ENCODE assay signal across 1 cellular context in the genomic region with DNA sequence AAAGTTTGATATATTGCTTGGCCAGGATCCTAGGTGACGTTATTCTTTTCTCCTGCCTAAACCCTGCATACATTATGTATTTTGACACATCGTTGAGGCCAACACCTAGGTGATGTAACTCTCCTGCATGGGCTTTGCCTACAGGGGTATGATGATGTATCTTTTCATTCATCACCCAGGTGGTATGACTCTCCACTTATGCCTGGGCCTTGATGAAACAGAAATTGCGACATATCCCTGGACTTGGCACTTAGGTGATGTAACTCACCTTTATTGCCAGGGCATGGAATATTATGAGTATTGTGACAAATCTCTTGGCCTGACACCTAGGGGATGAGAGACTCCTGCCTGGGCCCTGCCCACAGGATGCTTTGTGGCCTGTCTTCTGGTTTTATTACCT.
TF ChIP-seq lines count a peak whose summit lies in the region.

No MANE protein-coding gene starts in this region.

TF ChIP-seq in HepG2, 621 proteins besides CTCF, POLR2A, EP300 and RAD21:
- TF ChIP-seq, protein P1, sequence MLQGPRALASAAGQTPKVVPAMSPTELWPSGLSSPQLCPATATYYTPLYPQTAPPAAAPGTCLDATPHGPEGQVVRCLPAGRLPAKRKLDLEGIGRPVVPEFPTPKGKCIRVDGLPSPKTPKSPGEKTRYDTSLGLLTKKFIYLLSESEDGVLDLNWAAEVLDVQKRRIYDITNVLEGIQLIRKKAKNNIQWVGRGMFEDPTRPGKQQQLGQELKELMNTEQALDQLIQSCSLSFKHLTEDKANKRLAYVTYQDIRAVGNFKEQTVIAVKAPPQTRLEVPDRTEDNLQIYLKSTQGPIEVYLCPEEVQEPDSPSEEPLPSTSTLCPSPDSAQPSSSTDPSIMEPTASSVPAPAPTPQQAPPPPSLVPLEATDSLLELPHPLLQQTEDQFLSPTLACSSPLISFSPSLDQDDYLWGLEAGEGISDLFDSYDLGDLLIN (CRISPR knock-in tag; IDR thresholded peaks at IDR 0.05; ENCODE audit: borderline replicate concordance), result no peak
- TF ChIP-seq, protein P2, sequence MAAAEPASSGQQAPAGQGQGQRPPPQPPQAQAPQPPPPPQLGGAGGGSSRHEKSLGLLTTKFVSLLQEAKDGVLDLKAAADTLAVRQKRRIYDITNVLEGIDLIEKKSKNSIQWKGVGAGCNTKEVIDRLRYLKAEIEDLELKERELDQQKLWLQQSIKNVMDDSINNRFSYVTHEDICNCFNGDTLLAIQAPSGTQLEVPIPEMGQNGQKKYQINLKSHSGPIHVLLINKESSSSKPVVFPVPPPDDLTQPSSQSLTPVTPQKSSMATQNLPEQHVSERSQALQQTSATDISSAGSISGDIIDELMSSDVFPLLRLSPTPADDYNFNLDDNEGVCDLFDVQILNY (CRISPR knock-in tag; conservative IDR thresholded peaks at IDR 0.05), result no peak
- TF ChIP-seq ZNF557 (CRISPR knock-in tag; IDR thresholded peaks at IDR 0.05) (no peak), ARHGAP35 (CRISPR knock-in tag; IDR thresholded peaks at IDR 0.05; ENCODE audit: borderline replicate concordance) (no peak), HOXA3 (CRISPR knock-in tag; IDR thresholded peaks at IDR 0.05) (no peak), NCOA5 (CRISPR knock-in tag; IDR thresholded peaks at IDR 0.05) (no peak), ZNF546 (CRISPR knock-in tag; conservative IDR thresholded peaks at IDR 0.05) (no peak), ZSCAN30 (CRISPR knock-in tag; IDR thresholded peaks at IDR 0.05) (no peak), ZNF589 (CRISPR knock-in tag; conservative IDR thresholded peaks at IDR 0.05) (no peak), TEAD3 (CRISPR knock-in tag; optimal IDR thresholded peaks at IDR 0.05; ENCODE audit: borderline replicate concordance) (no peak), ZNF652 (CRISPR knock-in tag; IDR thresholded peaks at IDR 0.05; ENCODE audit: borderline replicate concordance, low read depth) (no peak), MYC (CRISPR knock-in tag; IDR thresholded peaks at IDR 0.05; ENCODE audit: borderline replicate concordance) (no peak), NKX3-1 (CRISPR knock-in tag; IDR thresholded peaks at IDR 0.05) (no peak), ZNF431 (CRISPR knock-in tag; IDR thresholded peaks at IDR 0.05; ENCODE audit: borderline replicate concordance, low read depth) (no peak), ZNF749 (CRISPR knock-in tag; IDR thresholded peaks at IDR 0.05; ENCODE audit: borderline replicate concordance) (no peak), NFIB (CRISPR knock-in tag; IDR thresholded peaks at IDR 0.05; ENCODE audit: borderline replicate concordance) (no peak)
- TF ChIP-seq, protein P3, sequence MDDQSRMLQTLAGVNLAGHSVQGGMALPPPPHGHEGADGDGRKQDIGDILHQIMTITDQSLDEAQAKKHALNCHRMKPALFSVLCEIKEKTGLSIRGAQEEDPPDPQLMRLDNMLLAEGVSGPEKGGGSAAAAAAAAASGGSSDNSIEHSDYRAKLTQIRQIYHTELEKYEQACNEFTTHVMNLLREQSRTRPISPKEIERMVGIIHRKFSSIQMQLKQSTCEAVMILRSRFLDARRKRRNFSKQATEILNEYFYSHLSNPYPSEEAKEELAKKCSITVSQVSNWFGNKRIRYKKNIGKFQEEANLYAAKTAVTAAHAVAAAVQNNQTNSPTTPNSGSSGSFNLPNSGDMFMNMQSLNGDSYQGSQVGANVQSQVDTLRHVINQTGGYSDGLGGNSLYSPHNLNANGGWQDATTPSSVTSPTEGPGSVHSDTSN (CRISPR knock-in tag; IDR thresholded peaks at IDR 0.05; ENCODE audit: borderline replicate concordance), result no peak
- TF ChIP-seq, protein P4, sequence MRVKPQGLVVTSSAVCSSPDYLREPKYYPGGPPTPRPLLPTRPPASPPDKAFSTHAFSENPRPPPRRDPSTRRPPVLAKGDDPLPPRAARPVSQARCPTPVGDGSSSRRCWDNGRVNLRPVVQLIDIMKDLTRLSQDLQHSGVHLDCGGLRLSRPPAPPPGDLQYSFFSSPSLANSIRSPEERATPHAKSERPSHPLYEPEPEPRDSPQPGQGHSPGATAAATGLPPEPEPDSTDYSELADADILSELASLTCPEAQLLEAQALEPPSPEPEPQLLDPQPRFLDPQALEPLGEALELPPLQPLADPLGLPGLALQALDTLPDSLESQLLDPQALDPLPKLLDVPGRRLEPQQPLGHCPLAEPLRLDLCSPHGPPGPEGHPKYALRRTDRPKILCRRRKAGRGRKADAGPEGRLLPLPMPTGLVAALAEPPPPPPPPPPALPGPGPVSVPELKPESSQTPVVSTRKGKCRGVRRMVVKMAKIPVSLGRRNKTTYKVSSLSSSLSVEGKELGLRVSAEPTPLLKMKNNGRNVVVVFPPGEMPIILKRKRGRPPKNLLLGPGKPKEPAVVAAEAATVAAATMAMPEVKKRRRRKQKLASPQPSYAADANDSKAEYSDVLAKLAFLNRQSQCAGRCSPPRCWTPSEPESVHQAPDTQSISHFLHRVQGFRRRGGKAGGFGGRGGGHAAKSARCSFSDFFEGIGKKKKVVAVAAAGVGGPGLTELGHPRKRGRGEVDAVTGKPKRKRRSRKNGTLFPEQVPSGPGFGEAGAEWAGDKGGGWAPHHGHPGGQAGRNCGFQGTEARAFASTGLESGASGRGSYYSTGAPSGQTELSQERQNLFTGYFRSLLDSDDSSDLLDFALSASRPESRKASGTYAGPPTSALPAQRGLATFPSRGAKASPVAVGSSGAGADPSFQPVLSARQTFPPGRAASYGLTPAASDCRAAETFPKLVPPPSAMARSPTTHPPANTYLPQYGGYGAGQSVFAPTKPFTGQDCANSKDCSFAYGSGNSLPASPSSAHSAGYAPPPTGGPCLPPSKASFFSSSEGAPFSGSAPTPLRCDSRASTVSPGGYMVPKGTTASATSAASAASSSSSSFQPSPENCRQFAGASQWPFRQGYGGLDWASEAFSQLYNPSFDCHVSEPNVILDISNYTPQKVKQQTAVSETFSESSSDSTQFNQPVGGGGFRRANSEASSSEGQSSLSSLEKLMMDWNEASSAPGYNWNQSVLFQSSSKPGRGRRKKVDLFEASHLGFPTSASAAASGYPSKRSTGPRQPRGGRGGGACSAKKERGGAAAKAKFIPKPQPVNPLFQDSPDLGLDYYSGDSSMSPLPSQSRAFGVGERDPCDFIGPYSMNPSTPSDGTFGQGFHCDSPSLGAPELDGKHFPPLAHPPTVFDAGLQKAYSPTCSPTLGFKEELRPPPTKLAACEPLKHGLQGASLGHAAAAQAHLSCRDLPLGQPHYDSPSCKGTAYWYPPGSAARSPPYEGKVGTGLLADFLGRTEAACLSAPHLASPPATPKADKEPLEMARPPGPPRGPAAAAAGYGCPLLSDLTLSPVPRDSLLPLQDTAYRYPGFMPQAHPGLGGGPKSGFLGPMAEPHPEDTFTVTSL (CRISPR knock-in tag; IDR thresholded peaks at IDR 0.05; ENCODE audit: borderline replicate concordance), result no peak
- TF ChIP-seq, protein P5, sequence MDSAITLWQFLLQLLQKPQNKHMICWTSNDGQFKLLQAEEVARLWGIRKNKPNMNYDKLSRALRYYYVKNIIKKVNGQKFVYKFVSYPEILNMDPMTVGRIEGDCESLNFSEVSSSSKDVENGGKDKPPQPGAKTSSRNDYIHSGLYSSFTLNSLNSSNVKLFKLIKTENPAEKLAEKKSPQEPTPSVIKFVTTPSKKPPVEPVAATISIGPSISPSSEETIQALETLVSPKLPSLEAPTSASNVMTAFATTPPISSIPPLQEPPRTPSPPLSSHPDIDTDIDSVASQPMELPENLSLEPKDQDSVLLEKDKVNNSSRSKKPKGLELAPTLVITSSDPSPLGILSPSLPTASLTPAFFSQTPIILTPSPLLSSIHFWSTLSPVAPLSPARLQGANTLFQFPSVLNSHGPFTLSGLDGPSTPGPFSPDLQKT (CRISPR knock-in tag; IDR thresholded peaks at IDR 0.05; ENCODE audit: borderline replicate concordance), result no peak
